In genomic region chr3:177426151-177426904, GRCh38 we compare ENCODE assay signal across 15 cellular contexts.
DNase-seq lines count a peak whose midpoint lies in the region; ATAC-seq and TF ChIP-seq lines count a peak whose summit lies in the region.
"Had no signal": no experiment of that assay in that cellular context is flagged by ENCODE, and none has a peak within 500 bp of the region (broad histone marks: within the 10 kb centered on the region; RNA-seq: fewer than 3 reads in every experiment).

No MANE protein-coding gene starts in this region.

- H3K36me3 ChIP-seq in SK-N-MC (ENCODE audit: insufficient read depth, low read length) (no peaks in the 10 kb centered on the region), left lung (no peaks in the 10 kb centered on the region), adrenal gland (replicated peaks in 1 of 2) (no peaks in the 10 kb centered on the region)
- H3K36me3 ChIP-seq in effector memory CD4-positive, alpha-beta T cell (ENCODE audit: control insufficient read depth, insufficient read depth, low read length) = no peaks in the 10 kb centered on the region

- H3K4me3 ChIP-seq in SK-N-MC (peak overlapping the region; percentile 53), left lung (no peak overlapping the region), adrenal gland (no peak overlapping the region)
- H3K4me3 ChIP-seq in effector memory CD4-positive, alpha-beta T cell (ENCODE audit: insufficient read depth, low read depth, low read length, poor library complexity, severe bottlenecking) = no peak overlapping the region
- H3K4me3 ChIP-seq: skin epidermis had no signal

- WGBS in adrenal gland, 4 donors = 77 to 86% (median 79%) methylated on average over 3 of the region's 3 CpGs

- peak overlapping the region; percentile 9 for H3K4me3 Mint-ChIP-seq in stimulated activated naive CD8-positive, alpha-beta T cell treated with anti-CD3 and anti-CD28 coated beads, Interleukin-15, Interleukin-2, amounts not matched to agents 100 ng/mL and 50 ng/mL, for 24 hours
- H3K4me3 Mint-ChIP-seq in stimulated activated naive CD8-positive, alpha-beta T cell treated with anti-CD3 and anti-CD28 coated beads, Interleukin-15, amount 100 ng/mL, for 72 hours = peak overlapping the region in 1 of 2 donors; percentile 29

- TF ChIP-seq CTCF in left lung (IDR thresholded peaks at IDR 0.05) = no peak
- no peak for TF ChIP-seq CTCF in adrenal gland (IDR thresholded peaks at IDR 0.05)

- no peaks in the 10 kb centered on the region for H3K27me3 ChIP-seq in effector memory CD4-positive, alpha-beta T cell (replicated peaks; ENCODE audit: control insufficient read depth, insufficient read depth, low read length, poor library complexity, severe bottlenecking)
- H3K27me3 ChIP-seq in left lung = no peaks in the 10 kb centered on the region
- no peaks in the 10 kb centered on the region for H3K27me3 ChIP-seq in adrenal gland

- no peaks in the 10 kb centered on the region for H3K9me3 Mint-ChIP-seq in stimulated activated naive CD8-positive, alpha-beta T cell treated with anti-CD3 and anti-CD28 coated beads, Interleukin-15, Interleukin-2, amounts not matched to agents 100 ng/mL and 50 ng/mL, for 24 hours
- H3K9me3 Mint-ChIP-seq in stimulated activated naive CD8-positive, alpha-beta T cell treated with anti-CD3 and anti-CD28 coated beads, Interleukin-15, amount 100 ng/mL, for 72 hours = no peaks in the 10 kb centered on the region

- no peak overlapping the region for H3K27ac Mint-ChIP-seq in stimulated activated naive CD8-positive, alpha-beta T cell treated with anti-CD3 and anti-CD28 coated beads, Interleukin-15, Interleukin-2, amounts not matched to agents 100 ng/mL and 50 ng/mL, for 24 hours
- no peak overlapping the region for H3K27ac Mint-ChIP-seq in stimulated activated naive CD8-positive, alpha-beta T cell treated with anti-CD3 and anti-CD28 coated beads, Interleukin-15, amount 100 ng/mL, for 72 hours

- H3K4me1 ChIP-seq in effector memory CD4-positive, alpha-beta T cell (ENCODE audit: control insufficient read depth, insufficient read depth, low read length, poor library complexity, severe bottlenecking) = peaks cover 8% of the 10 kb centered on the region
- H3K4me1 ChIP-seq in left lung (peaks cover 0 to 37% of the 10 kb centered on the region in 2 donors), adrenal gland (replicated peaks in 1 of 2) (no peaks in the 10 kb centered on the region)

- H3K4me1 Mint-ChIP-seq in stimulated activated naive CD8-positive, alpha-beta T cell treated with anti-CD3 and anti-CD28 coated beads, Interleukin-15, Interleukin-2, amounts not matched to agents 100 ng/mL and 50 ng/mL, for 24 hours (ENCODE audit: low read depth) = peaks cover 29% of the 10 kb centered on the region
- H3K4me1 Mint-ChIP-seq in stimulated activated naive CD8-positive, alpha-beta T cell treated with anti-CD3 and anti-CD28 coated beads, Interleukin-15, amount 100 ng/mL, for 72 hours = peaks cover 54% of the 10 kb centered on the region

- no peak for ATAC-seq in stimulated activated naive CD8-positive, alpha-beta T cell treated with anti-CD3 and anti-CD28 coated beads, Interleukin-15, amount 100 ng/mL, for 72 hours
- ATAC-seq in left lung = no peak
- ATAC-seq: SK-N-SH treated with all-trans-retinoic acid at 6 μM for 48 hours had no signal

- H3K9ac ChIP-seq in SK-N-MC (ENCODE audit: insufficient read length) = peak overlapping the region; percentile 1

- H3K9me3 ChIP-seq in SK-N-MC (ENCODE audit: low read depth, low read length) = no peaks in the 10 kb centered on the region
- no peaks in the 10 kb centered on the region for H3K9me3 ChIP-seq in effector memory CD4-positive, alpha-beta T cell (ENCODE audit: control insufficient read depth, low read length)
- no peaks in the 10 kb centered on the region for H3K9me3 ChIP-seq in left lung
- no peaks in the 10 kb centered on the region for H3K9me3 ChIP-seq in adrenal gland (replicated peaks in 1 of 3)

- H3K36me3 Mint-ChIP-seq in stimulated activated naive CD8-positive, alpha-beta T cell treated with anti-CD3 and anti-CD28 coated beads, Interleukin-15, Interleukin-2, amounts not matched to agents 100 ng/mL and 50 ng/mL, for 24 hours (ENCODE audit: low read depth) = no peaks in the 10 kb centered on the region

- no peak for DNase-seq in stimulated activated naive CD8-positive, alpha-beta T cell treated with anti-CD3 and anti-CD28 coated beads, Interleukin-15, amount 100 ng/mL, for 72 hours
- DNase-seq in SK-N-MC (ENCODE audit: low read depth, low spot score) = peak; percentile 91
- DNase-seq in effector memory CD4-positive, alpha-beta T cell = no peak
- no peak for DNase-seq in left lung
- no peak for DNase-seq in DMS79 treated with DMSO at 0.1 percent for 48 hours (lab: John Stamatoyannopoulos, UW)
- no peak for DNase-seq in adrenal gland
- no peak for DNase-seq in kidney tubule cell (ENCODE audit: low spot score)
- DNase-seq: AML-193, DMS53, foreskin melanocyte, IMR-90, mesenchymal stem cell had no signal

- H3K27me3 Mint-ChIP-seq in stimulated activated naive CD8-positive, alpha-beta T cell treated with anti-CD3 and anti-CD28 coated beads, Interleukin-15, Interleukin-2, amounts not matched to agents 100 ng/mL and 50 ng/mL, for 24 hours = peaks cover 3% of the 10 kb centered on the region
- H3K27me3 Mint-ChIP-seq in stimulated activated naive CD8-positive, alpha-beta T cell treated with anti-CD3 and anti-CD28 coated beads, Interleukin-15, amount 100 ng/mL, for 72 hours = no peaks in the 10 kb centered on the region

- intact Hi-C loops in left lung (cut with DNase I) = no loop called here
- intact Hi-C loops in adrenal gland (cut with DNase I) = no loop called here

- H3K27ac ChIP-seq in SK-N-MC = peak overlapping the region; percentile 81
- peak overlapping the region; percentile 23 for H3K27ac ChIP-seq in effector memory CD4-positive, alpha-beta T cell (ENCODE audit: insufficient read depth, low read length, poor library complexity, severe bottlenecking)
- H3K27ac ChIP-seq in left lung = peak overlapping the region in 1 of 2 donors; percentile 45
- H3K27ac ChIP-seq in adrenal gland = peak overlapping the region in 1 of 5 donors; percentile 6

- TF ChIP-seq POLR2A in adrenal gland (IDR thresholded peaks at IDR 0.05) = no peak
